6 cellular contexts compared by ENCODE assay signal in genomic region chr2:65541773-65542172, GRCh38.
"Had no signal": no experiment of that assay in that cellular context is flagged by ENCODE, and none has a peak within 500 bp of the region (broad histone marks: within the 10 kb centered on the region; RNA-seq: fewer than 3 reads in every experiment).

No MANE protein-coding gene starts in this region.

- H3K9ac ChIP-seq: KMS-11 had no signal

- H3K27ac ChIP-seq: HL-60, KMS-11 had no signal

- H3K4me2 ChIP-seq: KMS-11 had no signal

- FAIRE-seq: HTR-8/SVneo had no signal

- DNase-seq: IMR-90, KBM-7, KG1 had no signal
